ENCODE assay signal across 8 cellular contexts in the genomic region with DNA sequence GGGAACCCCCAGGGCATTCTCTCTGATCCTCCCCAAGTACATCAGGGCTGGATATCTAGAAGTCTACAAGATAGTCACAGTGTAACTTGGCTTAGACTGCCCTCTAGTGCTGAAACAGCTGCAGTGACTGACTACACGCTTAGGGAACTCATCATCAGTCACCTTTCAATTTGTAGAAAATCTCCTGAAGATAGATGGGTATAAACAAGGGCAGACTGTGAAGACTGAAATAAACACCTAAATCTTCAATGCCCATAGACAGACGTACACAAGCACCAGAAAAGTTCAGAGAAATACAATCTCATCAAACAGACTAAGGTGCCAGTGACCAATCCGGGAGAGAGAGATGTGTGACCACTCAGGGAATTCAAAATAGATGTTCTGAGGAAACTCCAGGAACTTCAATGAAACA. TPM values are rescaled to one million over a fixed set of nuclear protein-coding genes. Genes with fewer than 3 reads are reported as not detected.
A peak's percentile ranks its signal among the peaks of the same experiment; 100 is the strongest.
DNase-seq lines count a peak whose midpoint lies in the region; ATAC-seq and TF ChIP-seq lines count a peak whose summit lies in the region.

No MANE protein-coding gene starts in this region.

- H3K4me3 ChIP-seq in fibroblast of the aortic adventitia (ENCODE audit: low read depth, low read length) (no peak overlapping the region), aorta (ENCODE audit: low read length in 2 of 2) (no peak overlapping the region)

- H3K36me3 ChIP-seq in aorta (ENCODE audit: control insufficient read depth in 1 of 2, insufficient read depth in 2 of 2, low read length in 1 of 2), result peaks cover 2 to 3% of the 10 kb centered on the region in 2 donors

- H3K27me3 ChIP-seq in aorta (ENCODE audit: control insufficient read depth in 1 of 2, insufficient read depth in 2 of 2, low read length in 1 of 2), result no peaks in the 10 kb centered on the region

- peak; percentile 72 for ATAC-seq in GM18519 (IDR thresholded peaks at IDR 0.05; ENCODE audit: low FRiP score, unreplicated experiment)
- peak; percentile 77 for ATAC-seq in HG03439 (IDR thresholded peaks at IDR 0.05; ENCODE audit: unreplicated experiment)
- peak; percentile 89 for ATAC-seq in aorta (ENCODE audit: low FRiP score)

- H3K9me3 ChIP-seq in aorta (ENCODE audit: control insufficient read depth, low read length), result no peaks in the 10 kb centered on the region

- H3K4me1 ChIP-seq in aorta (ENCODE audit: control insufficient read depth in 1 of 2, insufficient read depth in 2 of 2, low read length in 2 of 2), result no peaks in the 10 kb centered on the region

- DNase-seq in Ammon's horn (ENCODE audit: low spot score), result peak; percentile 68
- DNase-seq in NOMO-1 treated with DMSO at 0.1 percent for 48 hours (lab: John Stamatoyannopoulos, UW; ENCODE audit: unreplicated experiment), result peak; percentile 65
- peak; percentile 45 for DNase-seq in activated T-cell treated with anti-CD3 and anti-CD28 coated beads for 4 hours
- DNase-seq in fibroblast of the aortic adventitia (ENCODE audit: low read depth), result peak; percentile 87
- peak; percentile 34 for DNase-seq in non-pigmented ciliary epithelial cell (ENCODE audit: low read depth)
- DNase-seq in aorta, result no peak

- TF ChIP-seq CTCF in fibroblast of the aortic adventitia (IDR thresholded peaks at IDR 0.05; ENCODE audit: insufficient read depth, low read length), result peak; percentile 92

- no peak overlapping the region for H3K27ac ChIP-seq in aorta (ENCODE audit: low read depth in 1 of 2, low read length in 2 of 2)

- 63 to 71% methylated on average over 3 of the region's 3 CpGs for WGBS in aorta, 2 donors

- intact Hi-C loops in aorta (cut with DNase I), result loop anchor here (2.0 to 5.0 kb wide), 2 partner anchors 89 to 297 kb away; no protein-coding TSS in a partner anchor

RNA-seq across cellular contexts. Expression of gene PACC1, which starts 46.6 kb away (rescaled TPM):
- total RNA-seq in fibroblast of the aortic adventitia (ENCODE audit: low replicate concordance), result 2.7 and 5.1 TPM in 2 replicates
- 1 to 10 TPM; 5.3 to 7.5 TPM for total RNA-seq in aorta
- polyA plus RNA-seq in aorta, result 1 to 10 TPM; 2.8 to 4.4 TPM

Comparison
In these comparisons a context has a peak if more than half of its experiments do, and no peak if none do; other contexts are left out.
1. DNase-seq: peak in Ammon's horn (single experiment), NOMO-1 treated with DMSO at 0.1 percent for 48 hours (single experiment), activated T-cell treated with anti-CD3 and anti-CD28 coated beads for 4 hours (single experiment), fibroblast of the aortic adventitia (single experiment) and non-pigmented ciliary epithelial cell (single experiment); none in aorta (0 of 2).
2. Peak in every context shown above with its lines, with median percentiles within 50 percentile points of each other: ATAC-seq.